Comparison of ENCODE assay signal across 29 cellular contexts in the genomic region with DNA sequence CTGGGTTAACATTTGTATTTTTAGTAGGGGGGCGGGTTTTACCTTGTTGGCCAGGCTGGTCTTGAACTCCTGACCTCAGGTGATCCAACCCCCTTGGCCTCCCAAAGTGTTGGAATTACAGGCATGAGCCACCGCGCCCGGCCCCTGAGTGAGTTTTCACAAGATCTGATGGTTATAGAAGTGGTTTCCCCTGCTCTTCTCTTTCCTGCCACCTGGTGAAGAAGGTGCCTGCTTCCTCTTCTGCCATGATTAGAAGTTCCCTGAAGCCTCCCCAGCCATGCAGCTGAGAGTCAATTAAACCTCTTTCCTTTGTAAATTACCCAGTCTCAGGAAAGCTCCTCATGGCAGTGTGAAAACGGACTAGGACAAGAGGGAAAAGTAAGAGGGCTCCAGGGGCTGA.
"Had no signal": no experiment of that assay in that cellular context is flagged by ENCODE, and none has a peak within 500 bp of the region (broad histone marks: within the 10 kb centered on the region; RNA-seq: fewer than 3 reads in every experiment).

No MANE protein-coding gene starts in this region.

- H3K27me3 ChIP-seq: dorsolateral prefrontal cortex, esophagus muscularis mucosa, gastroesophageal sphincter, heart left ventricle, left lung, right lobe of liver, suprapubic skin, transverse colon, upper lobe of right lung, vagina had no signal

- H3K27ac Mint-ChIP-seq: mesothelial cell of epicardium; natural killer cell treated with Interleukin-12 subunit alpha and Interleukin-12 subunit beta and Interleukin-15 and Interleukin-18, amount 100 ng/mL, for 72 hours; progenitor cell of endocrine pancreas had no signal

- H3K4me1 ChIP-seq: foreskin keratinocyte, parathyroid adenoma, right lobe of liver, upper lobe of right lung had no signal

- H3K9ac ChIP-seq: parathyroid adenoma had no signal

- DNase-seq: cortex of kidney; dorsolateral prefrontal cortex; effector CD8-positive, alpha-beta T cell; foreskin keratinocyte; heart left ventricle; hippocampal formation; left cardiac atrium; left lung; mesenchymal stem cell; mucosa of descending colon; naive B cell; right lobe of liver; small intestine; stimulated activated CD4-positive, alpha-beta T cell treated with anti-CD3 and anti-CD28 coated beads, Interleukin-15, amount 100 ng/mL, for 24 hours; stimulated activated CD4-positive, alpha-beta T cell treated with anti-CD3 and anti-CD28 coated beads, Interleukin-4, amount 100 ng/mL, for 1 hour; stimulated activated CD8-positive, alpha-beta memory T cell treated with anti-CD3 and anti-CD28 coated beads, Interleukin-4, amount 100 ng/mL, for 48 hours; stimulated activated naive CD4-positive, alpha-beta T cell; stimulated activated naive CD8-positive, alpha-beta T cell treated with anti-CD3 and anti-CD28 coated beads, Interleukin-15, amount 100 ng/mL, for 72 hours; transverse colon; upper lobe of right lung had no signal

- H3K36me3 ChIP-seq: esophagus muscularis mucosa, gastroesophageal sphincter, heart left ventricle, left lung, right lobe of liver, suprapubic skin, transverse colon, upper lobe of right lung, vagina had no signal

- H3K4me1 Mint-ChIP-seq: naive B cell; stimulated activated naive CD8-positive, alpha-beta T cell treated with anti-CD3 and anti-CD28 coated beads, Interleukin-15, amount 100 ng/mL, for 72 hours had no signal

- H3K9me3 Mint-ChIP-seq: natural killer cell treated with Interleukin-12 subunit alpha and Interleukin-12 subunit beta and Interleukin-15 and Interleukin-18, amount 100 ng/mL, for 72 hours; stimulated activated naive CD8-positive, alpha-beta T cell treated with anti-CD3 and anti-CD28 coated beads, Interleukin-15, amount 100 ng/mL, for 72 hours had no signal

- H3K4me3 Mint-ChIP-seq: mesothelial cell of epicardium; natural killer cell treated with Interleukin-12 subunit alpha and Interleukin-12 subunit beta and Interleukin-15 and Interleukin-18, amount 100 ng/mL, for 72 hours; neural crest cell; stimulated activated naive CD8-positive, alpha-beta T cell treated with anti-CD3 and anti-CD28 coated beads, Interleukin-15, amount 100 ng/mL, for 72 hours had no signal

- H3K27ac ChIP-seq: dorsolateral prefrontal cortex, esophagus muscularis mucosa, foreskin keratinocyte, gastroesophageal sphincter, heart left ventricle, left lung, parathyroid adenoma, right lobe of liver, suprapubic skin, transverse colon, upper lobe of right lung, vagina had no signal

- H2AFZ ChIP-seq: parathyroid adenoma had no signal

- H3K36me3 Mint-ChIP-seq: mesothelial cell of epicardium; naive B cell; natural killer cell treated with Interleukin-12 subunit alpha and Interleukin-12 subunit beta and Interleukin-15 and Interleukin-18, amount 100 ng/mL, for 72 hours had no signal

- ATAC-seq: foreskin keratinocyte; gastroesophageal sphincter; heart left ventricle; left cardiac atrium; left lung; mucosa of descending colon; natural killer cell treated with Interleukin-12 subunit alpha and Interleukin-12 subunit beta and Interleukin-15 and Interleukin-18, amount 100 ng/mL, for 72 hours; right lobe of liver; stimulated activated naive CD8-positive, alpha-beta T cell treated with anti-CD3 and anti-CD28 coated beads, Interleukin-15, amount 100 ng/mL, for 72 hours; upper lobe of right lung had no signal

- H3K9me3 ChIP-seq: gastroesophageal sphincter, heart left ventricle, left lung, mucosa of descending colon, right lobe of liver, suprapubic skin, transverse colon, upper lobe of right lung, vagina had no signal

- H3K4me3 ChIP-seq: dorsolateral prefrontal cortex, esophagus muscularis mucosa, gastroesophageal sphincter, heart left ventricle, left lung, mucosa of descending colon, right lobe of liver, suprapubic skin, transverse colon, upper lobe of right lung, vagina had no signal

- H3K79me2 ChIP-seq: parathyroid adenoma had no signal
